1 cellular context compared by ENCODE assay signal in the genomic region with DNA sequence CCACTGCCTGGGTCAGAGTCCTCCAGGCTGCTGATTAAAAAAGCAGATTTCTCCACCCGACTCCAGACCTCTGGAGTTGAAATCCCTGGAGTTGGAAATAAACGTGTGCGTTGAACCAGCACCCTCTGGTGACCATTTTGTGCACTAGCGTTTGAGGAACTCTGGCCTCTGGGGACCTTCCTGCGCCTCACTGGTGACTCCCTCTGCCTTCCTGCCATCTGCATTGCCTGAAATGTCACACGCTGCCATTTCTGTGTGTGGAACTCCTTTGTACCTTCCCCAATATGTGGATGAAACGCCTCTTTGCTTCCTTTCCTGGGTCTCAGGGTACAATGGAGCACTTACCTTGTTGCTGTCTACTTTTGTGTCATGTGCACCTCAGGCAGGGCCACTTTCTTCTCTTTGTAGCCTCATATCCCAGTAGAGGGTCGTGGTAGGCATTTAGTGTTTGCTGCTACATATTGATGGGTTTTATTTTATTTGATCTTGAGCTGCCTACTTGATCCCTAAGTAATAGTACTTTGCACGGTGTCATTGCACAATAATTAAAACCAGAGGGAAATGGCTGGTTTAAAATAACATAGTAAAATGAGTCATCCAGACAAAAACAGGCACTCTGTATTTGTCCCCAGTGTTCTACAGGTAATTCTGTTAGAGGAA.
TF ChIP-seq lines count a peak whose summit lies in the region.

No MANE protein-coding gene starts in this region.

TF ChIP-seq in GM12878, 131 proteins besides CTCF, POLR2A, EP300 and RAD21 (continued from another document):
- TF ChIP-seq REST (IDR thresholded peaks at IDR 0.05; ENCODE audit: low read depth, low read length) (no peak), ZNF217 (IDR thresholded peaks at IDR 0.05) (no peak), ZNF622 (IDR thresholded peaks at IDR 0.05) (no peak), SPI1 (IDR thresholded peaks at IDR 0.05; ENCODE audit: borderline replicate concordance, insufficient read depth, low read depth, low read length) (peak; percentile 61; the same call in 1 of the 2 replicates), ZZZ3 (IDR thresholded peaks at IDR 0.05; ENCODE audit: control insufficient read depth, insufficient read length, low read depth) (no peak), GATAD2B (conservative IDR thresholded peaks at IDR 0.05; ENCODE audit: low read depth) (0 out of 2 replicates have a peak, but pooled peaks have one; percentile 28)
